17 cellular contexts compared by ENCODE assay signal in the genomic region with DNA sequence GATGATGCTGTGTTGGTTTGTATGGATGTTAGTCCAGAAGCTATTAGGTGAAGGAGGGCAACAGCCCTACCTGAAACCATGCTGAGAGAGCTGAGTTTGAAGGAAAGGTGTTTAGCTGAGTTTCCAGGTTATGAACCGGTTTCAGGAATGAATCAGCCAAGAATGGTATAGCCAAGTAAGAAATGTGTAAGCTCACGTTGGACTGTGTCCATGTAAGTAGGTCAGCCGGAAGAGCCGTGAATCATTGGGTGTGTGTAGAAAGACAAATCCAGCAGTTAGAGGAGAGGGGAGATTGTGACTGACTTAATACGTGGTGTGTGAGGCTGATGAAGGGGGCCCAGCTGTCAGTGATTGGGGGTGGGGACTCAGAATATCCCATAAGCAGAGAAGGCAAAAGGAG.
A peak's percentile ranks its signal among the peaks of the same experiment; 100 is the strongest.
DNase-seq lines count a peak whose midpoint lies in the region; ATAC-seq and TF ChIP-seq lines count a peak whose summit lies in the region.
"Had no signal": no experiment of that assay in that cellular context is flagged by ENCODE, and none has a peak within 500 bp of the region (broad histone marks: within the 10 kb centered on the region; RNA-seq: fewer than 3 reads in every experiment).

No MANE protein-coding gene starts in this region.

- intact Hi-C loops in mammary epithelial cell (cut with micrococcal nuclease) = loop anchor here (10.0 kb wide), 1 partner anchor 76 kb away; no protein-coding TSS in a partner anchor
- intact Hi-C loops in activated T-helper 2 cell treated with anti-CD3 and anti-CD28 coated beads, Interferon-gamma antibody, Interleukin-2, Interleukin-4, amounts not matched to agents 10 μg/mL and 5 μg/mL and 100 μg/mL, durations not matched to agents 14 hours and 24 hours and 36 hours (cut with micrococcal nuclease) = no loop called here

- TF ChIP-seq CTCF in mammary epithelial cell (conservative IDR thresholded peaks at IDR 0.05 in 1 of 2, IDR thresholded peaks at IDR 0.05 in 1 of 2; ENCODE audit: extremely low read depth in 1 of 2, insufficient read depth in 1 of 2, low read depth in 1 of 2, low read length in 2 of 2) (no peak), fibroblast of pulmonary artery (IDR thresholded peaks at IDR 0.05; ENCODE audit: low read length, missing control alignments) (no peak), smooth muscle cell (IDR thresholded peaks at IDR 0.05; ENCODE audit: borderline replicate concordance, insufficient read depth, poor library complexity, severe bottlenecking) (no peak)

- no peak overlapping the region for H3K4me2 ChIP-seq in mammary epithelial cell (ENCODE audit: insufficient read depth, low read depth, low read length)
- H3K4me2 ChIP-seq in smooth muscle cell = no peak overlapping the region
- H3K4me2 ChIP-seq: SK-N-SH had no signal

- no peaks in the 10 kb centered on the region for H3K79me2 ChIP-seq in mammary epithelial cell (ENCODE audit: insufficient read depth, low read length)
- H3K79me2 ChIP-seq in smooth muscle cell (ENCODE audit: low read depth) = no peaks in the 10 kb centered on the region

- H3K9ac ChIP-seq in mammary epithelial cell (ENCODE audit: insufficient read depth, low read length) = no peak overlapping the region
- H3K9ac ChIP-seq in smooth muscle cell (ENCODE audit: low read depth) = no peak overlapping the region
- H3K9ac ChIP-seq: SK-N-SH had no signal

- peak; percentile 66 for DNase-seq in NCI-H226
- peak; percentile 85 for DNase-seq in mammary epithelial cell
- peak; percentile 7 for DNase-seq in fibroblast of pulmonary artery (ENCODE audit: low read depth)
- DNase-seq in smooth muscle cell (lab: John Stamatoyannopoulos, UW; ENCODE audit: unreplicated experiment) = no peak
- no peak for DNase-seq in activated T-helper 2 cell treated with anti-CD3 and anti-CD28 coated beads, Interferon-gamma antibody, Interleukin-2, Interleukin-4, amounts not matched to agents 10 μg/mL and 5 μg/mL and 100 μg/mL, durations not matched to agents 14 hours and 24 hours and 36 hours (ENCODE audit: low spot score)
- DNase-seq: CD4-positive, CD25-positive, alpha-beta regulatory T cell; DMS53; H7; NCI-H1436; NCI-H2029; NCI-H524; Peyer's patch; SHP77; SK-N-SH had no signal

- BruUV-seq in mammary epithelial cell (replicated peaks; lab: Mats Ljungman, UMichigan) = no TSS peak

- peaks cover 8% of the 10 kb centered on the region for H3K9me3 Mint-ChIP-seq in activated T-helper 2 cell treated with anti-CD3 and anti-CD28 coated beads, Interferon-gamma antibody, Interleukin-2, Interleukin-4, amounts not matched to agents 10 μg/mL and 5 μg/mL and 100 μg/mL, durations not matched to agents 14 hours and 24 hours and 36 hours

- ATAC-seq in HG03354 (IDR thresholded peaks at IDR 0.05; ENCODE audit: poor library complexity, severe bottlenecking, unreplicated experiment) (no peak), HG02970 (IDR thresholded peaks at IDR 0.05; ENCODE audit: low FRiP score, unreplicated experiment) (no peak)

- 28% methylated on average over 5 of the region's 5 CpGs for WGBS in mammary epithelial cell (ENCODE audit: low coverage, missing lambda C conversion rate)
- WGBS in smooth muscle cell (ENCODE audit: low lambda C conversion rate) = 64% methylated on average over 5 of the region's 5 CpGs

- no peaks in the 10 kb centered on the region for H3K9me3 ChIP-seq in mammary epithelial cell (replicated peaks; ENCODE audit: insufficient read depth, low read length)
- H3K9me3 ChIP-seq in smooth muscle cell (replicated peaks; ENCODE audit: low read depth) = no peaks in the 10 kb centered on the region
- H3K9me3 ChIP-seq: Peyer's patch, SK-N-SH had no signal

- H3K4me1 Mint-ChIP-seq in activated T-helper 2 cell treated with anti-CD3 and anti-CD28 coated beads, Interferon-gamma antibody, Interleukin-2, Interleukin-4, amounts not matched to agents 10 μg/mL and 5 μg/mL and 100 μg/mL, durations not matched to agents 14 hours and 24 hours and 36 hours (ENCODE audit: low read depth) = no peaks in the 10 kb centered on the region
- H3K4me1 Mint-ChIP-seq: CD4-positive, CD25-positive, alpha-beta regulatory T cell had no signal

- H2AFZ ChIP-seq in mammary epithelial cell (ENCODE audit: low read depth, low read length) = peak overlapping the region; percentile 9
- no peak overlapping the region for H2AFZ ChIP-seq in smooth muscle cell (ENCODE audit: low read depth)

- no peak overlapping the region for H3K4me3 Mint-ChIP-seq in activated T-helper 2 cell treated with anti-CD3 and anti-CD28 coated beads, Interferon-gamma antibody, Interleukin-2, Interleukin-4, amounts not matched to agents 10 μg/mL and 5 μg/mL and 100 μg/mL, durations not matched to agents 14 hours and 24 hours and 36 hours (ENCODE audit: low read depth)
- H3K4me3 Mint-ChIP-seq: CD4-positive, CD25-positive, alpha-beta regulatory T cell had no signal

- H3K4me1 ChIP-seq in mammary epithelial cell (ENCODE audit: insufficient read depth, low read length) (peaks cover 24% of the 10 kb centered on the region), smooth muscle cell (ENCODE audit: low read depth) (no peaks in the 10 kb centered on the region)
- H3K4me1 ChIP-seq: Peyer's patch had no signal

- dilution Hi-C loops in mammary epithelial cell (cut with HindIII; ENCODE audit: low sequenced_read_pairs) = no loop called here

- in situ Hi-C loops in mammary epithelial cell (cut with MboI; ENCODE audit: low sequenced_read_pairs in 2 of 2) = no loop called here

- CTCF ChIA-PET in mammary epithelial cell (lab: Charles Lee; ENCODE audit: low non-redundant PET) = no interaction called here

- H3K27me3 ChIP-seq in mammary epithelial cell (ENCODE audit: insufficient read depth, low read length) (no peaks in the 10 kb centered on the region), smooth muscle cell (ENCODE audit: low read depth) (no peaks in the 10 kb centered on the region)
- H3K27me3 ChIP-seq: Peyer's patch had no signal

- H3K27ac ChIP-seq in mammary epithelial cell (ENCODE audit: insufficient read depth, low read depth, low read length) = peak overlapping the region; percentile 36
- peak overlapping the region; percentile 5 for H3K27ac ChIP-seq in smooth muscle cell (ENCODE audit: low read depth)
- H3K27ac ChIP-seq: Peyer's patch had no signal

- no peak overlapping the region for H3K27ac Mint-ChIP-seq in activated T-helper 2 cell treated with anti-CD3 and anti-CD28 coated beads, Interferon-gamma antibody, Interleukin-2, Interleukin-4, amounts not matched to agents 10 μg/mL and 5 μg/mL and 100 μg/mL, durations not matched to agents 14 hours and 24 hours and 36 hours
- H3K27ac Mint-ChIP-seq: CD4-positive, CD25-positive, alpha-beta regulatory T cell had no signal

- H3K4me3 ChIP-seq in mammary epithelial cell (replicated peaks in 1 of 3; ENCODE audit: insufficient read depth in 1 of 3, low read depth in 2 of 3, low read length in 3 of 3) = no peak overlapping the region
- H3K4me3 ChIP-seq in fibroblast of pulmonary artery (replicated peaks; ENCODE audit: low read depth, low read length) = no peak overlapping the region
- no peak overlapping the region for H3K4me3 ChIP-seq in smooth muscle cell
- H3K4me3 ChIP-seq: K562, Peyer's patch had no signal

- H3K36me3 ChIP-seq in mammary epithelial cell (ENCODE audit: insufficient read depth, low read length) (no peaks in the 10 kb centered on the region), smooth muscle cell (ENCODE audit: low read depth) (no peaks in the 10 kb centered on the region)
- H3K36me3 ChIP-seq: Peyer's patch had no signal

- no peaks in the 10 kb centered on the region for H3K36me3 Mint-ChIP-seq in activated T-helper 2 cell treated with anti-CD3 and anti-CD28 coated beads, Interferon-gamma antibody, Interleukin-2, Interleukin-4, amounts not matched to agents 10 μg/mL and 5 μg/mL and 100 μg/mL, durations not matched to agents 14 hours and 24 hours and 36 hours (ENCODE audit: low read depth)

- H4K20me1 ChIP-seq in mammary epithelial cell (ENCODE audit: insufficient read depth, low read length) (no peaks in the 10 kb centered on the region), smooth muscle cell (ENCODE audit: low read depth) (no peaks in the 10 kb centered on the region)

- no peaks in the 10 kb centered on the region for H3K27me3 Mint-ChIP-seq in activated T-helper 2 cell treated with anti-CD3 and anti-CD28 coated beads, Interferon-gamma antibody, Interleukin-2, Interleukin-4, amounts not matched to agents 10 μg/mL and 5 μg/mL and 100 μg/mL, durations not matched to agents 14 hours and 24 hours and 36 hours (ENCODE audit: low read depth)
- H3K27me3 Mint-ChIP-seq: CD4-positive, CD25-positive, alpha-beta regulatory T cell had no signal

- no peaks in the 10 kb centered on the region for H3F3A ChIP-seq in smooth muscle cell (ENCODE audit: low read depth)

Comparison
In these comparisons a context has a peak if more than half of its experiments do, and no peak if none do; other contexts are left out.
1. DNase-seq: peak in NCI-H226 (single experiment), mammary epithelial cell (single experiment) and fibroblast of pulmonary artery (single experiment); none in smooth muscle cell (single experiment) and activated T-helper 2 cell treated with anti-CD3 and anti-CD28 coated beads, Interferon-gamma antibody, Interleukin-2, Interleukin-4, amounts not matched to agents 10 μg/mL and 5 μg/mL and 100 μg/mL, durations not matched to agents 14 hours and 24 hours and 36 hours (single experiment).